9 cellular contexts compared by ENCODE assay signal in the genomic region with DNA sequence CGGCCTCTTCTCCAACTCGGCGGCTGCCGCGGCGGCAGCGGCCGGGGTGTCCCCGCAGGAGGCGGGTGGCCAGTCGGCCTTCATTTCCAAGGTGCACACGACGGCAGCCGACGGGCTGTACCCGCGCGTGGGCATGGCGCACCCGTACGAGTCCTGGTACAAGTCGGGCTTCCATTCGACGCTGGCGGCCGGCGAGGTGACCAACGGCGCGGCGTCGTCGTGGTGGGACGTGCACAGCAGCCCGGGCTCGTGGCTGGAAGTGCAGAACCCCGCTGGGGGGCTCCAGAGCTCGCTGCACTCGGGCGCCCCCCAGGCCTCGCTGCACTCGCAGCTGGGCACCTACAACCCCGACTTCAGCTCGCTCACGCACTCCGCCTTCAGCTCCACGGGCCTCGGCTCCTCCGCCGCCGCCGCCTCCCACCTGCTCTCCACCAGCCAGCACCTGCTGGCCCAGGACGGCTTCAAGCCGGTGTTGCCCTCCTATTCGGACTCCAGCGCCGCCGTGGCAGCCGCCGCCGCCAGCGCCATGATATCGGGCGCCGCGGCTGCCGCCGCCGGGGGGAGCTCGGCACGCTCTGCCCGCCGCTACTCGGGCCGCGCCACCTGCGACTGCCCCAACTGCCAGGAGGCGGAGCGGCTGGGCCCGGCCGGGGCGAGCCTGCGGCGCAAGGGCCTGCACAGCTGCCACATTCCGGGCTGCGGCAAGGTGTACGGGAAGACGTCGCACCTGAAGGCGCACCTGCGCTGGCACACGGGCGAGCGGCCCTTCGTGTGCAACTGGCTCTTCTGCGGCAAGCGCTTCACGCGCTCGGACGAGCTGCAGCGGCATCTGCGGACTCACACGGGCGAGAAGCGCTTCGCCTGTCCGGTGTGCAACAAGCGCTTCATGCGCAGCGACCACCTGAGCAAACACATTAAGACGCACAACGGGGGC. TPM values are rescaled to one million over a fixed set of nuclear protein-coding genes. Genes with fewer than 3 reads are reported as not detected.
DNase-seq lines count a peak whose midpoint lies in the region; ATAC-seq, FAIRE-seq and TF ChIP-seq lines count a peak whose summit lies in the region.
"Had no signal": no experiment of that assay in that cellular context is flagged by ENCODE, and none has a peak within 500 bp of the region (broad histone marks: within the 10 kb centered on the region; RNA-seq: fewer than 3 reads in every experiment).

No MANE protein-coding gene starts in this region.

- RAD21 ChIA-PET in GM12878 (lab: Charles Lee; ENCODE audit: unreplicated experiment), result interaction anchor here (0.7 kb wide), 1 partner anchor 934 kb away, joined by 4 read pairs; no protein-coding TSS in a partner anchor

- intact Hi-C loops in GM12878 (cut with micrococcal nuclease; ENCODE audit: unreplicated experiment), result loop anchor here (10.0 kb wide), 1 partner anchor 582 kb away; no protein-coding TSS in a partner anchor
- intact Hi-C loops in lower leg skin (cut with DNase I; ENCODE audit: low total_unique reads), result no loop called here

- FAIRE-seq in GM12878 (lab: Jason Lieb, UNC), result no peak
- FAIRE-seq in urothelium cell line (lab: Jason Lieb, UNC), result no peak
- FAIRE-seq: A204.1 had no signal

- H3K4me3 ChIP-seq in GM12878 (peak overlapping the region; percentile 56; the same call in 1 of the 2 replicates), lower leg skin (ENCODE audit: low read depth, poor library complexity, severe bottlenecking) (peak overlapping the region; percentile 15)

- in situ Hi-C loops in GM12878 (cut with MboI), result no loop called here

- POLR2A ChIA-PET in GM12878 (lab: Charles Lee), result no interaction called here

- H4K20me1 ChIP-seq in GM12878 (ENCODE audit: control insufficient read depth, insufficient read depth), result no peaks in the 10 kb centered on the region

- H3K36me3 ChIP-seq in GM12878 (ENCODE audit: control insufficient read depth in 2 of 2, insufficient read depth in 2 of 2, low read length in 1 of 2), result no peaks in the 10 kb centered on the region

- no peaks in the 10 kb centered on the region for H3K79me2 ChIP-seq in GM12878 (ENCODE audit: control insufficient read depth, insufficient read depth, low read length)

- peak overlapping the region; percentile 85 for H3K4me2 ChIP-seq in GM12878 (ENCODE audit: control insufficient read depth, insufficient read depth)

- H3K27me3 ChIP-seq in GM12878 (replicated peaks in 1 of 2; ENCODE audit: control insufficient read depth in 2 of 2, insufficient read depth in 2 of 2, low read length in 1 of 2), result peaks cover 27 to 58% of the 10 kb centered on the region in 2 experiments

- no TSS peak for BruUV-seq in GM12878 (replicated peaks; lab: Mats Ljungman, UMichigan)

- ATAC-seq in HG02885 (IDR thresholded peaks at IDR 0.05; ENCODE audit: poor library complexity, unreplicated experiment) (peak; percentile 52), GM12878 (peak; percentile 69)

- TF ChIP-seq CTCF in GM12878 (IDR thresholded peaks at IDR 0.05 in 2 of 3, conservative IDR thresholded peaks at IDR 0.05 in 1 of 3; ENCODE audit: control insufficient read depth in 2 of 3, extremely low read depth in 1 of 3, insufficient read depth in 1 of 3, low read depth in 3 of 3, low read length in 3 of 3) (peak in 2 of 3 experiments; percentile 7 to 9; a peak in 2 of 6 replicates), lower leg skin (IDR thresholded peaks at IDR 0.05) (no peak)

- TF ChIP-seq POLR2A in GM12878 (IDR thresholded peaks at IDR 0.05; ENCODE audit: low read depth, low read length) (no peak), lower leg skin (IDR thresholded peaks at IDR 0.05) (no peak)

- no peak for TF ChIP-seq RAD21 in GM12878 (IDR thresholded peaks at IDR 0.05; ENCODE audit: insufficient read depth, low read depth, low read length)

- peaks cover 15% of the 10 kb centered on the region for H3K4me1 ChIP-seq in GM12878 (ENCODE audit: control insufficient read depth, insufficient read depth, low read length)

- H3K9ac ChIP-seq in GM12878 (ENCODE audit: control insufficient read depth, insufficient read depth, low read length), result no peak overlapping the region

- H3K27ac ChIP-seq in GM12878 (ENCODE audit: control insufficient read depth, insufficient read depth), result no peak overlapping the region

- peak overlapping the region; percentile 53 for H2AFZ ChIP-seq in GM12878 (ENCODE audit: control insufficient read depth, low read depth, low read length)

- DNase-seq in DMS79 treated with DMSO at 0.1 percent for 48 hours (lab: John Stamatoyannopoulos, UW) (peak; percentile 46), DMS79 (lab: John Stamatoyannopoulos, UW) (no peak), NOMO-1 treated with dmso at 0.1 percent for 144 hours (lab: John Stamatoyannopoulos, UW; ENCODE audit: unreplicated experiment) (peak; percentile 40), GM12878 (ENCODE audit: low read depth, low spot score) (no peak), lower leg skin (ENCODE audit: low spot score in 2 of 2) (peak in 1 of 2 donors; percentile 86), urothelium cell line (ENCODE audit: low spot score) (no peak)
- DNase-seq in effector CD8-positive, alpha-beta T cell (lab: John Stamatoyannopoulos, UW), result no peak

- CTCF ChIA-PET in GM12878 (lab: Yijun Ruan, JAX), result interaction anchor here (0.6 to 1.0 kb wide), 2 partner anchors 182 to 199 kb away, joined by 3 to 4 read pairs; no protein-coding TSS in a partner anchor

- 28% methylated on average over 97 of the region's 113 CpGs for WGBS in GM12878 (ENCODE audit: insufficient coverage, insufficient replicate concordance, low lambda C conversion rate, missing lambda C conversion rate)
- WGBS in lower leg skin, 2 donors, result 4 to 15% methylated on average over 15 to 22 of the region's 113 CpGs

- no peak for TF ChIP-seq EP300 in GM12878 (IDR thresholded peaks at IDR 0.05; ENCODE audit: borderline replicate concordance in 1 of 2, control insufficient read depth in 1 of 2, low read depth in 2 of 2, low read length in 2 of 2)

- H3K9me3 ChIP-seq in GM12878 (replicated peaks; ENCODE audit: control insufficient read depth, insufficient read depth, low read length), result peaks cover 1% of the 10 kb centered on the region; the same call in 2 of the 3 replicates

- SMC1A ChIA-PET in GM12878 (lab: Charles Lee; ENCODE audit: uncharacterized antibody, unreplicated experiment), result interaction anchor here (1.0 kb wide), 1 partner anchor 178 kb away, joined by 3 read pairs; no protein-coding TSS in a partner anchor

TF ChIP-seq in GM12878, 131 proteins besides CTCF, POLR2A, EP300 and RAD21:
- TF ChIP-seq BHLHE40 (IDR thresholded peaks at IDR 0.05; ENCODE audit: borderline replicate concordance in 1 of 2, low read depth in 2 of 2, low read length in 1 of 2), result peak in 1 of 2 experiments; percentile 50; a peak in 1 of 4 replicates
- 0 out of 2 replicates have a peak, but pooled peaks have one; percentile 18 for TF ChIP-seq TCF3 (IDR thresholded peaks at IDR 0.05; ENCODE audit: borderline replicate concordance, insufficient read depth, low read depth, low read length)
- TF ChIP-seq IKZF1 (conservative IDR thresholded peaks at IDR 0.05), result 0 out of 2 replicates have a peak, but pooled peaks have one; percentile 24
- TF ChIP-seq SUZ12 (IDR thresholded peaks at IDR 0.05; ENCODE audit: unreplicated experiment), result peak; percentile 97
- 0 out of 2 replicates have a peak, but pooled peaks have one; percentile 22 for TF ChIP-seq DPF2 (IDR thresholded peaks at IDR 0.05)
- no peak for TF ChIP-seq ZNF24 (IDR thresholded peaks at IDR 0.05)
- TF ChIP-seq JUND (IDR thresholded peaks at IDR 0.05; ENCODE audit: low read depth, low read length), result no peak
- TF ChIP-seq IKZF2 (IDR thresholded peaks at IDR 0.05), result no peak

RNA-seq across cellular contexts. Expression of gene SP9, which starts 1.9 kb away (rescaled TPM):
- not detected in 2 replicates for total RNA-seq in GM12878 (2013; cell fraction: nucleolus; rRNA removed)
- total RNA-seq in GM12878 (2014; rRNA removed) (not detected in 2 replicates), GM12878 (2014; rRNA removed; fragmentation: Illumina TruSeq; extraction: Trizol) (not detected in 2 replicates), GM12878 (2021) (not detected in 2 replicates), lower leg skin (1 to 10 TPM in 1 of 4 donors, not detected in 3; 1.7 TPM)
- polyA plus RNA-seq in GM12878 (2011; ENCODE audit: low read depth), result not detected
- polyA plus RNA-seq in GM12878 (2011; rRNA removed) (not detected in 2 replicates), GM12878 (2014; fragmentation: Illumina TruSeq; extraction: Trizol) (not detected in 2 replicates), GM12878 (2014; fragmentation: Nextera tagmentation; extraction: Ambion mirVana) (not detected), GM12878 (2014; rRNA removed) (not detected in 2 replicates), GM12878 (2016; fragmentation: Nextera tagmentation; extraction: Ambion mirVana) (not detected)
- not detected in 2 replicates for polyA plus RNA-seq in GM12878 (2011; cell fraction: cytosol; rRNA removed)
- not detected in 2 replicates for polyA plus RNA-seq in GM12878 (2011; cell fraction: nucleus; rRNA removed)
- not detected in 2 replicates for polyA plus RNA-seq in GM12878 (2012)
- not detected in 2 replicates for polyA minus RNA-seq in GM12878 (2011; rRNA and poly(A)+ RNA removed)
- polyA minus RNA-seq in GM12878 (2011; cell fraction: cytosol; rRNA and poly(A)+ RNA removed), result not detected in 2 replicates
- not detected in 2 replicates for polyA minus RNA-seq in GM12878 (2011; cell fraction: nucleus; rRNA and poly(A)+ RNA removed)

RNA-seq across cellular contexts. Expression of gene SCRN3, which starts 58.9 kb away (rescaled TPM):
- 33.4 and 44.2 TPM in 2 replicates for total RNA-seq in GM12878 (2013; cell fraction: nucleolus; rRNA removed)
- 10.2 and 14.7 TPM in 2 replicates for total RNA-seq in GM12878 (2014; rRNA removed)
- total RNA-seq in GM12878 (2014; rRNA removed; fragmentation: Illumina TruSeq; extraction: Trizol), result 14.6 and 15.7 TPM in 2 replicates
- total RNA-seq in GM12878 (2021), result 11.8 and 12.4 TPM in 2 replicates
- polyA plus RNA-seq in GM12878 (2011; ENCODE audit: low read depth), result 8.2 TPM
- 13.6 and 22.8 TPM in 2 replicates for polyA plus RNA-seq in GM12878 (2011; rRNA removed)
- 4.3 and 4.4 TPM in 2 replicates for polyA plus RNA-seq in GM12878 (2011; cell fraction: cytosol; rRNA removed)
- polyA plus RNA-seq in GM12878 (2011; cell fraction: nucleus; rRNA removed), result 8.9 and 10.3 TPM in 2 replicates
- polyA plus RNA-seq in GM12878 (2012), result 9.4 and 9.7 TPM in 2 replicates
- polyA plus RNA-seq in GM12878 (2014; fragmentation: Illumina TruSeq; extraction: Trizol), result 11.4 and 15.5 TPM in 2 replicates
- polyA plus RNA-seq in GM12878 (2014; fragmentation: Nextera tagmentation; extraction: Ambion mirVana), result 1 to 10 TPM; 5.7 to 8.1 TPM
- polyA plus RNA-seq in GM12878 (2014; rRNA removed), result 14.4 and 14.8 TPM in 2 replicates
- polyA plus RNA-seq in GM12878 (2016; fragmentation: Nextera tagmentation; extraction: Ambion mirVana), result 10 to 100 TPM; 14.7 to 16.0 TPM
- polyA minus RNA-seq in GM12878 (2011; rRNA and poly(A)+ RNA removed), result 6.3 TPM in 2 replicates
- polyA minus RNA-seq in GM12878 (2011; cell fraction: cytosol; rRNA and poly(A)+ RNA removed), result 3.2 and 5.5 TPM in 2 replicates
- polyA minus RNA-seq in GM12878 (2011; cell fraction: nucleus; rRNA and poly(A)+ RNA removed), result 11.2 and 19.0 TPM in 2 replicates
- 10 to 100 TPM; 10.1 to 14.3 (median 12.9) TPM for total RNA-seq in lower leg skin

Comparison
In these comparisons a context has a peak if more than half of its experiments do, and no peak if none do; other contexts are left out.
1. DNase-seq: peak in DMS79 treated with DMSO at 0.1 percent for 48 hours (single experiment) and NOMO-1 treated with dmso at 0.1 percent for 144 hours (single experiment); none in DMS79 (single experiment), GM12878 (single experiment), effector CD8-positive, alpha-beta T cell (single experiment) and urothelium cell line (single experiment).
2. CTCF ChIP-seq: peak in GM12878 (2 of 3); none in lower leg skin (0 of 3).